ENCODE assay signal across 13 cellular contexts in genomic region chr15:66408254-66408653, GRCh38.
"Had no signal": no experiment of that assay in that cellular context is flagged by ENCODE, and none has a peak within 500 bp of the region (broad histone marks: within the 10 kb centered on the region; RNA-seq: fewer than 3 reads in every experiment).

No MANE protein-coding gene starts in this region.

- ATAC-seq: gastrocnemius medialis, pancreas, sciatic nerve had no signal

- H3K9me3 Mint-ChIP-seq: mesothelial cell of epicardium had no signal

- H3K27ac ChIP-seq: brain microvascular endothelial cell, gastrocnemius medialis, pancreas, tibial artery had no signal

- H3K4me3 Mint-ChIP-seq: mesothelial cell of epicardium had no signal

- H3K9me3 ChIP-seq: gastrocnemius medialis, pancreas, tibial artery had no signal

- H3K27me3 ChIP-seq: brain microvascular endothelial cell, gastrocnemius medialis, pancreas, tibial artery had no signal

- DNase-seq: activated CD4-positive, alpha-beta T cell treated with anti-CD3 and anti-CD28 coated beads, Interleukin-2, amount 50 U/mL, for 48 hours; activated gamma-delta T cell; activated T-cell treated with anti-CD3 and anti-CD28 coated beads, Interleukin-2, amount 50 U/mL, for 48 hours; anterior cingulate cortex; brain microvascular endothelial cell; gastrocnemius medialis; left cardiac atrium; pancreas; T1000; tibial artery had no signal

- H3K27ac Mint-ChIP-seq: mesothelial cell of epicardium had no signal

- H3K36me3 ChIP-seq: brain microvascular endothelial cell, gastrocnemius medialis, pancreas, tibial artery had no signal

- H3K4me3 ChIP-seq: gastrocnemius medialis, lung, pancreas, tibial artery had no signal

- H3K36me3 Mint-ChIP-seq: mesothelial cell of epicardium had no signal
